In genomic region chr6:1739680-1740079, GRCh38 we compare ENCODE assay signal across 1 cellular context.
A peak's percentile ranks its signal among the peaks of the same experiment; 100 is the strongest.
TF ChIP-seq lines count a peak whose summit lies in the region.

No MANE protein-coding gene starts in this region.

TF ChIP-seq in GM12878, 131 proteins besides CTCF, POLR2A, EP300 and RAD21 (continued from another document and continues in another):
- TF ChIP-seq, protein P1, sequence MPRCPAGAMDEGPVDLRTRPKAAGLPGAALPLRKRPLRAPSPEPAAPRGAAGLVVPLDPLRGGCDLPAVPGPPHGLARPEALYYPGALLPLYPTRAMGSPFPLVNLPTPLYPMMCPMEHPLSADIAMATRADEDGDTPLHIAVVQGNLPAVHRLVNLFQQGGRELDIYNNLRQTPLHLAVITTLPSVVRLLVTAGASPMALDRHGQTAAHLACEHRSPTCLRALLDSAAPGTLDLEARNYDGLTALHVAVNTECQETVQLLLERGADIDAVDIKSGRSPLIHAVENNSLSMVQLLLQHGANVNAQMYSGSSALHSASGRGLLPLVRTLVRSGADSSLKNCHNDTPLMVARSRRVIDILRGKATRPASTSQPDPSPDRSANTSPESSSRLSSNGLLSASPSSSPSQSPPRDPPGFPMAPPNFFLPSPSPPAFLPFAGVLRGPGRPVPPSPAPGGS (IDR thresholded peaks at IDR 0.05; ENCODE audit: borderline replicate concordance, insufficient read depth, low read depth, low read length, poor library complexity, severe bottlenecking): peak; percentile 94
- TF ChIP-seq, protein P2, sequence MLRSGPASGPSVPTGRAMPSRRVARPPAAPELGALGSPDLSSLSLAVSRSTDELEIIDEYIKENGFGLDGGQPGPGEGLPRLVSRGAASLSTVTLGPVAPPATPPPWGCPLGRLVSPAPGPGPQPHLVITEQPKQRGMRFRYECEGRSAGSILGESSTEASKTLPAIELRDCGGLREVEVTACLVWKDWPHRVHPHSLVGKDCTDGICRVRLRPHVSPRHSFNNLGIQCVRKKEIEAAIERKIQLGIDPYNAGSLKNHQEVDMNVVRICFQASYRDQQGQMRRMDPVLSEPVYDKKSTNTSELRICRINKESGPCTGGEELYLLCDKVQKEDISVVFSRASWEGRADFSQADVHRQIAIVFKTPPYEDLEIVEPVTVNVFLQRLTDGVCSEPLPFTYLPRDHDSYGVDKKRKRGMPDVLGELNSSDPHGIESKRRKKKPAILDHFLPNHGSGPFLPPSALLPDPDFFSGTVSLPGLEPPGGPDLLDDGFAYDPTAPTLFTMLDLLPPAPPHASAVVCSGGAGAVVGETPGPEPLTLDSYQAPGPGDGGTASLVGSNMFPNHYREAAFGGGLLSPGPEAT (IDR thresholded peaks at IDR 0.05; ENCODE audit: low read depth): peak; percentile 93
- peak; percentile 78 for TF ChIP-seq ZNF24 (IDR thresholded peaks at IDR 0.05)
- TF ChIP-seq CUX1 (IDR thresholded peaks at IDR 0.05; ENCODE audit: insufficient replicate concordance, low read depth, low read length): peak; percentile 78
- TF ChIP-seq TCF12 (IDR thresholded peaks at IDR 0.05; ENCODE audit: low read depth, low read length): peak; percentile 55; the same call in 1 of the 2 replicates
- peak; percentile 99 for TF ChIP-seq DPF2 (IDR thresholded peaks at IDR 0.05)
- peak; percentile 86; the same call in 2 of the 3 replicates for TF ChIP-seq POU2F2 (IDR thresholded peaks at IDR 0.05; ENCODE audit: borderline replicate concordance, low read depth, low read length)
- TF ChIP-seq NBN (IDR thresholded peaks at IDR 0.05): peak; percentile 46; the same call in 1 of the 2 replicates
- peak; percentile 51; the same call in 1 of the 2 replicates for TF ChIP-seq TCF3 (IDR thresholded peaks at IDR 0.05; ENCODE audit: borderline replicate concordance, insufficient read depth, low read depth, low read length)
- TF ChIP-seq CBX3 (IDR thresholded peaks at IDR 0.05; ENCODE audit: borderline replicate concordance, low read depth): no peak
- TF ChIP-seq PML (IDR thresholded peaks at IDR 0.05; ENCODE audit: low read length): no peak
- TF ChIP-seq, protein P3, sequence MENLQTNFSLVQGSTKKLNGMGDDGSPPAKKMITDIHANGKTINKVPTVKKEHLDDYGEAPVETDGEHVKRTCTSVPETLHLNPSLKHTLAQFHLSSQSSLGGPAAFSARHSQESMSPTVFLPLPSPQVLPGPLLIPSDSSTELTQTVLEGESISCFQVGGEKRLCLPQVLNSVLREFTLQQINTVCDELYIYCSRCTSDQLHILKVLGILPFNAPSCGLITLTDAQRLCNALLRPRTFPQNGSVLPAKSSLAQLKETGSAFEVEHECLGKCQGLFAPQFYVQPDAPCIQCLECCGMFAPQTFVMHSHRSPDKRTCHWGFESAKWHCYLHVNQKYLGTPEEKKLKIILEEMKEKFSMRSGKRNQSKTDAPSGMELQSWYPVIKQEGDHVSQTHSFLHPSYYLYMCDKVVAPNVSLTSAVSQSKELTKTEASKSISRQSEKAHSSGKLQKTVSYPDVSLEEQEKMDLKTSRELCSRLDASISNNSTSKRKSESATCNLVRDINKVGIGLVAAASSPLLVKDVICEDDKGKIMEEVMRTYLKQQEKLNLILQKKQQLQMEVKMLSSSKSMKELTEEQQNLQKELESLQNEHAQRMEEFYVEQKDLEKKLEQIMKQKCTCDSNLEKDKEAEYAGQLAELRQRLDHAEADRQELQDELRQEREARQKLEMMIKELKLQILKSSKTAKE (IDR thresholded peaks at IDR 0.05; ENCODE audit: low read depth, poor library complexity, severe bottlenecking): peak; percentile 83
- peak; percentile 77; the same call in 1 of the 2 replicates for TF ChIP-seq PAX8 (IDR thresholded peaks at IDR 0.05)
- TF ChIP-seq ZBED1 (IDR thresholded peaks at IDR 0.05; ENCODE audit: borderline replicate concordance): peak; percentile 87
- no peak for TF ChIP-seq CEBPB (IDR thresholded peaks at IDR 0.05; ENCODE audit: borderline replicate concordance in 1 of 2, low read depth in 2 of 2, low read length in 2 of 2)
- TF ChIP-seq ZNF217 (IDR thresholded peaks at IDR 0.05): peak; percentile 100
- peak; percentile 94 for TF ChIP-seq MTA2 (IDR thresholded peaks at IDR 0.05; ENCODE audit: low read depth)
- TF ChIP-seq SPI1 (IDR thresholded peaks at IDR 0.05; ENCODE audit: borderline replicate concordance, insufficient read depth, low read depth, low read length): peak; percentile 100
- TF ChIP-seq SP1 (IDR thresholded peaks at IDR 0.05; ENCODE audit: low read depth, low read length): peak; percentile 74
- TF ChIP-seq CREB1 (IDR thresholded peaks at IDR 0.05; ENCODE audit: low read depth): peak; percentile 51; the same call in 1 of the 2 replicates
- TF ChIP-seq IKZF2 (IDR thresholded peaks at IDR 0.05): peak; percentile 95
- peak; percentile 63; the same call in 1 of the 2 replicates for TF ChIP-seq CHD2 (IDR thresholded peaks at IDR 0.05; ENCODE audit: borderline replicate concordance, low read depth, low read length)
- TF ChIP-seq PAX5 (IDR thresholded peaks at IDR 0.05; ENCODE audit: borderline replicate concordance, low read depth, low read length): peak; percentile 90
- peak; percentile 84 for TF ChIP-seq STAT3 (IDR thresholded peaks at IDR 0.05; ENCODE audit: low read depth, low read length)
- TF ChIP-seq, protein P4, sequence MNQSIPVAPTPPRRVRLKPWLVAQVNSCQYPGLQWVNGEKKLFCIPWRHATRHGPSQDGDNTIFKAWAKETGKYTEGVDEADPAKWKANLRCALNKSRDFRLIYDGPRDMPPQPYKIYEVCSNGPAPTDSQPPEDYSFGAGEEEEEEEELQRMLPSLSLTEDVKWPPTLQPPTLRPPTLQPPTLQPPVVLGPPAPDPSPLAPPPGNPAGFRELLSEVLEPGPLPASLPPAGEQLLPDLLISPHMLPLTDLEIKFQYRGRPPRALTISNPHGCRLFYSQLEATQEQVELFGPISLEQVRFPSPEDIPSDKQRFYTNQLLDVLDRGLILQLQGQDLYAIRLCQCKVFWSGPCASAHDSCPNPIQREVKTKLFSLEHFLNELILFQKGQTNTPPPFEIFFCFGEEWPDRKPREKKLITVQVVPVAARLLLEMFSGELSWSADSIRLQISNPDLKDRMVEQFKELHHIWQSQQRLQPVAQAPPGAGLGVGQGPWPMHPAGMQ (IDR thresholded peaks at IDR 0.05; ENCODE audit: borderline replicate concordance): no peak
- TF ChIP-seq MTA3 (IDR thresholded peaks at IDR 0.05; ENCODE audit: borderline replicate concordance, low read length): peak; percentile 98
- 0 out of 2 replicates have a peak, but pooled peaks have one; percentile 40 for TF ChIP-seq GABPA (IDR thresholded peaks at IDR 0.05; ENCODE audit: low read depth)
- TF ChIP-seq BCL11A (IDR thresholded peaks at IDR 0.05; ENCODE audit: low read depth, low read length): peak; percentile 96
- peak; percentile 87 for TF ChIP-seq BMI1 (IDR thresholded peaks at IDR 0.05; ENCODE audit: borderline replicate concordance)
- TF ChIP-seq JUNB (IDR thresholded peaks at IDR 0.05): peak; percentile 92
- peak; percentile 93; the same call in 1 of the 2 replicates for TF ChIP-seq RCOR1 (conservative IDR thresholded peaks at IDR 0.05; ENCODE audit: low read depth, low read length)
- TF ChIP-seq NR2F1 (conservative IDR thresholded peaks at IDR 0.05): peak; percentile 95
- peak; percentile 99 for TF ChIP-seq MEF2B (IDR thresholded peaks at IDR 0.05; ENCODE audit: partially characterized antibody, poor library complexity, severe bottlenecking)
- peak; percentile 93 for TF ChIP-seq RELA (IDR thresholded peaks at IDR 0.05; ENCODE audit: borderline replicate concordance, partially characterized antibody)
- peak; percentile 89 for TF ChIP-seq CREM (IDR thresholded peaks at IDR 0.05; ENCODE audit: low read depth)
- TF ChIP-seq ZBTB40 (IDR thresholded peaks at IDR 0.05; ENCODE audit: borderline replicate concordance): no peak
- no peak for TF ChIP-seq RFX5 (IDR thresholded peaks at IDR 0.05; ENCODE audit: low read depth, low read length)
- TF ChIP-seq ETV6 (conservative IDR thresholded peaks at IDR 0.05 in 1 of 2, IDR thresholded peaks at IDR 0.05 in 1 of 2; ENCODE audit: borderline replicate concordance in 1 of 2, low read depth in 1 of 2): peak in 1 of 2 experiments; percentile 74; a peak in 1 of 4 replicates
- peak; percentile 79 for TF ChIP-seq RUNX3 (IDR thresholded peaks at IDR 0.05; ENCODE audit: low read length)
- peak; percentile 48; the same call in 1 of the 2 replicates for TF ChIP-seq TCF7 (IDR thresholded peaks at IDR 0.05; ENCODE audit: borderline replicate concordance)
- TF ChIP-seq SREBF1 (IDR thresholded peaks at IDR 0.05; ENCODE audit: low read length): peak; percentile 89
- TF ChIP-seq FOS (IDR thresholded peaks at IDR 0.05; ENCODE audit: borderline replicate concordance, extremely low read depth, insufficient read length): no peak
- TF ChIP-seq, protein P5, sequence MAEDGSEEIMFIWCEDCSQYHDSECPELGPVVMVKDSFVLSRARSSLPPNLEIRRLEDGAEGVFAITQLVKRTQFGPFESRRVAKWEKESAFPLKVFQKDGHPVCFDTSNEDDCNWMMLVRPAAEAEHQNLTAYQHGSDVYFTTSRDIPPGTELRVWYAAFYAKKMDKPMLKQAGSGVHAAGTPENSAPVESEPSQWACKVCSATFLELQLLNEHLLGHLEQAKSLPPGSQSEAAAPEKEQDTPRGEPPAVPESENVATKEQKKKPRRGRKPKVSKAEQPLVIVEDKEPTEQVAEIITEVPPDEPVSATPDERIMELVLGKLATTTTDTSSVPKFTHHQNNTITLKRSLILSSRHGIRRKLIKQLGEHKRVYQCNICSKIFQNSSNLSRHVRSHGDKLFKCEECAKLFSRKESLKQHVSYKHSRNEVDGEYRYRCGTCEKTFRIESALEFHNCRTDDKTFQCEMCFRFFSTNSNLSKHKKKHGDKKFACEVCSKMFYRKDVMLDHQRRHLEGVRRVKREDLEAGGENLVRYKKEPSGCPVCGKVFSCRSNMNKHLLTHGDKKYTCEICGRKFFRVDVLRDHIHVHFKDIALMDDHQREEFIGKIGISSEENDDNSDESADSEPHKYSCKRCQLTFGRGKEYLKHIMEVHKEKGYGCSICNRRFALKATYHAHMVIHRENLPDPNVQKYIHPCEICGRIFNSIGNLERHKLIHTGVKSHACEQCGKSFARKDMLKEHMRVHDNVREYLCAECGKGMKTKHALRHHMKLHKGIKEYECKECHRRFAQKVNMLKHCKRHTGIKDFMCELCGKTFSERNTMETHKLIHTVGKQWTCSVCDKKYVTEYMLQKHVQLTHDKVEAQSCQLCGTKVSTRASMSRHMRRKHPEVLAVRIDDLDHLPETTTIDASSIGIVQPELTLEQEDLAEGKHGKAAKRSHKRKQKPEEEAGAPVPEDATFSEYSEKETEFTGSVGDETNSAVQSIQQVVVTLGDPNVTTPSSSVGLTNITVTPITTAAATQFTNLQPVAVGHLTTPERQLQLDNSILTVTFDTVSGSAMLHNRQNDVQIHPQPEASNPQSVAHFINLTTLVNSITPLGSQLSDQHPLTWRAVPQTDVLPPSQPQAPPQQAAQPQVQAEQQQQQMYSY (CRISPR knock-in tag; IDR thresholded peaks at IDR 0.05): no peak
- peak; percentile 49; the same call in 1 of the 2 replicates for TF ChIP-seq CBX5 (IDR thresholded peaks at IDR 0.05; ENCODE audit: low read depth)
- TF ChIP-seq IKZF1 (conservative IDR thresholded peaks at IDR 0.05): peak; percentile 93
